In the genomic region with DNA sequence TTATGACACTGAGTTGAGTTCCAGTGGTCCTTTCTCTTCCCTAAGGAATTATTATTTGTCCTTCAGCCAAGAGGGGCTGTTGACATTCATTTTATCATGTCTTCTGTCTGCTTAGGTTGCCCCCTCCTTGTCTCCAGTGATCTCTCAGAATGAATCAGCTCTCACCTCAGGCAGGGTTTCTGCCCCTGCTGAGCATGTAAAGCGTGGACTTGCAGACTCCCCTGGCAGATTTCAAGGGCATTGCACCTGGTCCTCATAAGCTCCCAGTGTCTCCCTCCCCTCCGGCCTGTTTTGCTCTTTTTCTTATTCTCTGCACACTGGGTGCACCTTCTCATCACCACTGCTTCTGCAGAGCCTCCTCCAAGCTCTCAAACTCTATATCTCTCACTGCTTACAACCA, we compare ENCODE assay signal across 17 cellular contexts.
"Had no signal": no experiment of that assay in that cellular context is flagged by ENCODE, and none has a peak within 500 bp of the region (broad histone marks: within the 10 kb centered on the region; RNA-seq: fewer than 3 reads in every experiment).

No MANE protein-coding gene starts in this region.

- H3K27me3 ChIP-seq: body of pancreas, uterus had no signal

- DNase-seq: activated CD4-positive, alpha-beta T cell treated with anti-CD3 and anti-CD28 coated beads, Interleukin-2, amount 50 U/mL, for 1 hour; activated CD8-positive, alpha-beta memory T cell treated with anti-CD3 and anti-CD28 coated beads for 24 hours; activated gamma-delta T cell treated with Interleukin-2 at 50 U/mL for 16 hours; amniotic stem cell; body of pancreas; cortex of kidney; effector CD4-positive, alpha-beta T cell; glutamatergic neuron; mammary epithelial cell; mucosa of descending colon; naive thymus-derived CD4-positive, alpha-beta T cell; retina; uterus had no signal

- H3K9me3 ChIP-seq: body of pancreas, mucosa of descending colon, uterus had no signal

- H3K27me3 Mint-ChIP-seq: central memory CD8-positive, alpha-beta T cell had no signal

- H3K27ac ChIP-seq: body of pancreas, uterus had no signal

- H3K4me1 Mint-ChIP-seq: central memory CD8-positive, alpha-beta T cell; naive thymus-derived CD4-positive, alpha-beta T cell; stimulated activated effector memory CD8-positive, alpha-beta T cell treated with anti-CD3 and anti-CD28 coated beads, Interleukin-12 subunit alpha, Interleukin-12 subunit beta, amount 100 ng/mL, for 72 hours had no signal

- H3K4me3 Mint-ChIP-seq: activated naive CD8-positive, alpha-beta T cell; central memory CD8-positive, alpha-beta T cell; naive thymus-derived CD4-positive, alpha-beta T cell; stimulated activated effector memory CD8-positive, alpha-beta T cell treated with anti-CD3 and anti-CD28 coated beads, Interleukin-12 subunit alpha, Interleukin-12 subunit beta, amount 100 ng/mL, for 72 hours had no signal

- H3K27ac Mint-ChIP-seq: activated naive CD8-positive, alpha-beta T cell; naive thymus-derived CD4-positive, alpha-beta T cell; stimulated activated effector memory CD8-positive, alpha-beta T cell treated with anti-CD3 and anti-CD28 coated beads, Interleukin-12 subunit alpha, Interleukin-12 subunit beta, amount 100 ng/mL, for 72 hours had no signal

- H3K36me3 ChIP-seq: uterus had no signal

- ATAC-seq: activated CD4-positive, CD25-positive, alpha-beta regulatory T cell treated with anti-CD3 and anti-CD28 coated beads, Interleukin-2, amount 50 U/mL, for 24 hours; body of pancreas; mucosa of descending colon; naive thymus-derived CD4-positive, alpha-beta T cell; stimulated activated effector memory CD8-positive, alpha-beta T cell treated with anti-CD3 and anti-CD28 coated beads, Interleukin-12 subunit alpha, Interleukin-12 subunit beta, amount 100 ng/mL, for 72 hours had no signal

- H3K4me3 ChIP-seq: body of pancreas, mucosa of descending colon, uterus had no signal

- H3K36me3 Mint-ChIP-seq: activated naive CD8-positive, alpha-beta T cell; naive thymus-derived CD4-positive, alpha-beta T cell; stimulated activated effector memory CD8-positive, alpha-beta T cell treated with anti-CD3 and anti-CD28 coated beads, Interleukin-12 subunit alpha, Interleukin-12 subunit beta, amount 100 ng/mL, for 72 hours had no signal

- H3K4me1 ChIP-seq: uterus had no signal
